30 cellular contexts compared by ENCODE assay signal in genomic region chr4:13777341-13777740, GRCh38.
"Had no signal": no experiment of that assay in that cellular context is flagged by ENCODE, and none has a peak within 500 bp of the region (broad histone marks: within the 10 kb centered on the region; RNA-seq: fewer than 3 reads in every experiment).

No MANE protein-coding gene starts in this region.

- DNase-seq: activated CD4-positive, alpha-beta memory T cell treated with anti-CD3 and anti-CD28 coated beads for 36 hours; activated CD4-positive, alpha-beta T cell treated with anti-CD3 and anti-CD28 coated beads for 36 hours; activated CD4-positive, alpha-beta T cell treated with anti-CD3 and anti-CD28 coated beads, Interleukin-2, amount 10 ng/mL, durations not matched to agents 24 days and 14 days; activated CD4-positive, CD25-positive, alpha-beta regulatory T cell; activated CD4-positive, CD25-positive, alpha-beta regulatory T cell treated with anti-CD3 and anti-CD28 coated beads, Interleukin-2, amount 50 U/mL, for 72 hours; activated CD8-positive, alpha-beta memory T cell treated with anti-CD3 and anti-CD28 coated beads, Interleukin-2, amount 10 ng/mL, durations not matched to agents 7 days and 5 days; activated CD8-positive, alpha-beta memory T cell treated with anti-CD3 and anti-CD28 coated beads, Interleukin-2, amount 50 U/mL, for 4 hours; activated CD8-positive, alpha-beta T cell treated with anti-CD3 and anti-CD28 coated beads, Interleukin-2, amount 10 ng/mL, durations not matched to agents 7 days and 5 days; activated effector memory CD4-positive, alpha-beta T cell treated with anti-CD3 and anti-CD28 coated beads, Interleukin-2, amount 50 U/mL, for 16 hours; activated naive CD4-positive, alpha-beta T cell treated with anti-CD3 and anti-CD28 coated beads for 36 hours; activated naive CD8-positive, alpha-beta T cell treated with anti-CD3 and anti-CD28 coated beads for 36 hours; activated naive CD8-positive, alpha-beta T cell treated with anti-CD3 and anti-CD28 coated beads, Interleukin-2, amount 50 U/mL, for 24 hours; activated T-cell treated with anti-CD3 and anti-CD28 coated beads, Interleukin-2, amount 50 U/mL, for 1 hour; activated T-cell treated with anti-CD3 and anti-CD28 coated beads, Interleukin-2, amount 50 U/mL, for 48 hours; central memory CD4-positive, alpha-beta T cell; cerebellar nuclear complex; dorsolateral prefrontal cortex; effector memory CD4-positive, alpha-beta T cell; endodermal cell; foreskin keratinocyte; gastrocnemius medialis; glutamatergic neuron; heart left ventricle; T-helper 1 cell; T-helper 17 cell; T1000 had no signal

- H3K27me3 ChIP-seq: ascending aorta, cardiac muscle cell, dorsolateral prefrontal cortex, gastrocnemius medialis, heart left ventricle had no signal

- ATAC-seq: activated CD4-positive, alpha-beta T cell treated with anti-CD3 and anti-CD28 coated beads for 36 hours; activated CD8-positive, alpha-beta memory T cell treated with anti-CD3 and anti-CD28 coated beads, Interleukin-2, amount 10 ng/mL, durations not matched to agents 7 days and 5 days; activated CD8-positive, alpha-beta T cell treated with anti-CD3 and anti-CD28 coated beads, Interleukin-2, amount 10 ng/mL, durations not matched to agents 7 days and 5 days; activated naive CD8-positive, alpha-beta T cell treated with anti-CD3 and anti-CD28 coated beads, Interleukin-2, amount 50 U/mL, for 24 hours; esophagus mucosa; foreskin keratinocyte; gastrocnemius medialis; heart left ventricle; T-helper 17 cell had no signal

- H3K4me3 ChIP-seq: ascending aorta, cardiac muscle cell, coronary artery, dorsolateral prefrontal cortex, gastrocnemius medialis, heart left ventricle had no signal

- H3K36me3 ChIP-seq: ascending aorta, cardiac muscle cell, gastrocnemius medialis, heart left ventricle had no signal
